ENCODE assay signal across 8 cellular contexts in the genomic region with DNA sequence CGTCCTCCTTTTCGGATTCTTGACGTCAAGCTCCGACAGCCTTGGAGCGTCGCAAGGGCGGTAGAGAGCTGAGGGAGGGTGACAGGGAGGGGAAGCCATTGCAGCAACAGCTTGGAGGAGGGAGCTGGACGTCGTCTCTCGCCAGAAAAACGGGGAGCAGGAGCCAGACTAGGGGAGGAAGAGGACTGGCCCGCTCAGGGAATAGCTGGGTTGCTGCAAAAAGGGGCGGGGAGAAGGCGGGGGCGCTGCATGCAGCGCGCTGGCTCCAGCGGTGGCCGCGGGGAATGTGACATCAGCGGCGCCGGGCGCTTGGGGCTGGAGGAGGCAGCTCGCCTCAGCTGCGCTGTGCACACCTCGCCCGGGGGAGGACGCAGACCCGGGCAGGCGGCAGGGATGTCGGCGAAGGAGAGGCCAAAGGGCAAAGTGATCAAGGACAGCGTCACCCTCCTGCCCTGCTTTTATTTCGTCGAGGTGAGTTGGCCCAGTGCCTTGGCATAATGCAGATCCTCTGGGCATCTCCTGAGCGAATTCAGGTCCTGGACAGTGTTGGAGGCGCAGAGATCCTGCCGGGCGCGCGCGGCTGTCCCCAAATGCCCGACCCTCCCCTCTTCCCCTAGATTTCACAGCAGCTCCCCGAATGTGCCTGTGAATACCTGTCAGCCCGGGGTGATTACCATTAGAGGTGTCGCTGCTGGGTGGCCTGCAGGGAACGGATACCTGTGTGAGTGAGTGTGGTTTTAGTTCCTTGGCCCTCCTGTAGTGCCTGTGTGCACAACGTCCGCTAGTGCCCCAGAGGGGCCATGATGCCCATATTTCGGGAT. TPM values are rescaled to one million over a fixed set of nuclear protein-coding genes. Genes with fewer than 3 reads are reported as not detected.
DNase-seq lines count a peak whose midpoint lies in the region; ATAC-seq, FAIRE-seq and TF ChIP-seq lines count a peak whose summit lies in the region.

A gene with protein sequence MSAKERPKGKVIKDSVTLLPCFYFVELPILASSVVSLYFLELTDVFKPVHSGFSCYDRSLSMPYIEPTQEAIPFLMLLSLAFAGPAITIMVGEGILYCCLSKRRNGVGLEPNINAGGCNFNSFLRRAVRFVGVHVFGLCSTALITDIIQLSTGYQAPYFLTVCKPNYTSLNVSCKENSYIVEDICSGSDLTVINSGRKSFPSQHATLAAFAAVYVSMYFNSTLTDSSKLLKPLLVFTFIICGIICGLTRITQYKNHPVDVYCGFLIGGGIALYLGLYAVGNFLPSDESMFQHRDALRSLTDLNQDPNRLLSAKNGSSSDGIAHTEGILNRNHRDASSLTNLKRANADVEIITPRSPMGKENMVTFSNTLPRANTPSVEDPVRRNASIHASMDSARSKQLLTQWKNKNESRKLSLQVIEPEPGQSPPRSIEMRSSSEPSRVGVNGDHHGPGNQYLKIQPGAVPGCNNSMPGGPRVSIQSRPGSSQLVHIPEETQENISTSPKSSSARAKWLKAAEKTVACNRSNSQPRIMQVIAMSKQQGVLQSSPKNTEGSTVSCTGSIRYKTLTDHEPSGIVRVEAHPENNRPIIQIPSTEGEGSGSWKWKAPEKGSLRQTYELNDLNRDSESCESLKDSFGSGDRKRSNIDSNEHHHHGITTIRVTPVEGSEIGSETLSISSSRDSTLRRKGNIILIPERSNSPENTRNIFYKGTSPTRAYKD (plus strand): TSS at position 292 of the 821 bp plus-strand sequence. CDS start 102 bp downstream, at position 394.

- no peak for FAIRE-seq in endothelial cell of umbilical vein (lab: Jason Lieb, UNC)

- intact Hi-C loops in Panc1 (cut with micrococcal nuclease; ENCODE audit: unreplicated experiment), result no loop called here
- intact Hi-C loops in endothelial cell of umbilical vein (cut with micrococcal nuclease), result no loop called here
- intact Hi-C loops in thyroid gland (cut with DNase I), result no loop called here

- no peaks in the 10 kb centered on the region for H4K20me1 ChIP-seq in endothelial cell of umbilical vein (replicated peaks; ENCODE audit: control insufficient read depth, extremely low read depth, insufficient read depth, low read length)

- no peak for TF ChIP-seq POLR2A in endothelial cell of umbilical vein (IDR thresholded peaks at IDR 0.05; ENCODE audit: low read depth, low read length)
- no peak for TF ChIP-seq POLR2A in thyroid gland (IDR thresholded peaks at IDR 0.05)

- DNase-seq in NCI-H748 (lab: John Stamatoyannopoulos, UW; ENCODE audit: unreplicated experiment), result peak; percentile 33
- DNase-seq in NCI-H748 treated with DMSO at 0.1 percent for 48 hours (lab: John Stamatoyannopoulos, UW), result no peak
- DNase-seq in Panc1 (ENCODE audit: low read depth, low spot score), result no peak
- peak; percentile 24 for DNase-seq in endothelial cell of umbilical vein (ENCODE audit: low read depth, low spot score)
- peak; percentile 5 to 31 for DNase-seq in lung microvascular endothelial cell (ENCODE audit: low read depth in 2 of 2)
- DNase-seq in thyroid gland, result peak; percentile 27 to 42

- dilution Hi-C loops in endothelial cell of umbilical vein (cut with MboI; ENCODE audit: extremely low pct_ligation_motif_present, low sequenced_read_pairs), result no loop called here

- peaks cover 9% of the 10 kb centered on the region for H3K27me3 ChIP-seq in Panc1 (ENCODE audit: control insufficient read depth, insufficient read depth, low read length)
- H3K27me3 ChIP-seq in endothelial cell of umbilical vein (ENCODE audit: control insufficient read depth in 2 of 2, insufficient read depth in 2 of 2, low read length in 2 of 2), result peaks cover 25 to 37% of the 10 kb centered on the region in 2 experiments
- no peaks in the 10 kb centered on the region for H3K27me3 ChIP-seq in thyroid gland

- CTCF ChIA-PET in Panc1 (lab: Charles Lee), result no interaction called here
- CTCF ChIA-PET in endothelial cell of umbilical vein (lab: Charles Lee), result interaction anchor here (0.7 kb wide), 1 partner anchor 516 kb away, joined by 3 read pairs; no protein-coding TSS in a partner anchor

- no peaks in the 10 kb centered on the region for H3K79me2 ChIP-seq in endothelial cell of umbilical vein (ENCODE audit: control insufficient read depth, insufficient read depth, low read length)

- H3K9me1 ChIP-seq in endothelial cell of umbilical vein (replicated peaks; ENCODE audit: control insufficient read depth, extremely low read depth, insufficient read depth, low read length), result no peaks in the 10 kb centered on the region

- H3K4me3 ChIP-seq in Panc1 (ENCODE audit: low read depth in 2 of 2, low read length in 2 of 2) (peak within 1 kb of the TSS; percentile 22 to 31; a peak in 3 of 4 replicates), endothelial cell of umbilical vein (replicated peaks in 1 of 3; ENCODE audit: insufficient read depth in 1 of 3, low read depth in 1 of 3, low read length in 3 of 3) (peak within 1 kb of the TSS in 2 of 3 experiments; percentile 9), thyroid gland (replicated peaks in 1 of 3) (peak within 1 kb of the TSS in 1 of 3 donors; percentile 27)

- ATAC-seq in Panc1 (peak; percentile 71), HG03571 (IDR thresholded peaks at IDR 0.05; ENCODE audit: unreplicated experiment) (no peak), HG02623 (IDR thresholded peaks at IDR 0.05; ENCODE audit: unreplicated experiment) (no peak)

- in situ Hi-C loops in Panc1 (cut with HindIII; ENCODE audit: low pct_unique_long_range_greater_than_20kb, low sequenced_read_pairs), result no loop called here

- H3K36me3 ChIP-seq in Panc1 (ENCODE audit: control insufficient read depth, insufficient read depth, low read length) (no peaks in the 10 kb centered on the region), endothelial cell of umbilical vein (ENCODE audit: control insufficient read depth in 2 of 2, extremely low read depth in 1 of 2, insufficient read depth in 2 of 2, low read length in 2 of 2) (no peaks in the 10 kb centered on the region), thyroid gland (no peaks in the 10 kb centered on the region)

- peak within 1 kb of the TSS; percentile 13 for H2AFZ ChIP-seq in endothelial cell of umbilical vein (ENCODE audit: low read depth, low read length)

- H3K9ac ChIP-seq in endothelial cell of umbilical vein (replicated peaks; ENCODE audit: extremely low read depth, insufficient read depth, low read length), result no peak within 1 kb of the TSS

- TF ChIP-seq CTCF in Panc1 (IDR thresholded peaks at IDR 0.05) (no peak), endothelial cell of umbilical vein (IDR thresholded peaks at IDR 0.05; ENCODE audit: extremely low read depth in 1 of 2, insufficient read depth in 1 of 2, low read depth in 1 of 2, low read length in 2 of 2) (no peak), thyroid gland (IDR thresholded peaks at IDR 0.05) (no peak)

- WGBS in thyroid gland, 2 donors, result 2 to 3% methylated on average over 37 to 51 of the region's 51 CpGs

- H3K9me3 ChIP-seq in Panc1 (ENCODE audit: control insufficient read depth, insufficient read depth, low read depth, low read length) (no peaks in the 10 kb centered on the region), endothelial cell of umbilical vein (replicated peaks; ENCODE audit: control insufficient read depth, insufficient read depth, low read length) (no peaks in the 10 kb centered on the region), thyroid gland (no peaks in the 10 kb centered on the region)

- POLR2A ChIA-PET in Panc1 (lab: Charles Lee), result no interaction called here
- POLR2A ChIA-PET in endothelial cell of umbilical vein (lab: Charles Lee), result no interaction called here

- H3K4me1 ChIP-seq in Panc1 (ENCODE audit: control insufficient read depth, insufficient read depth, low read length), result no peaks in the 10 kb centered on the region
- H3K4me1 ChIP-seq in endothelial cell of umbilical vein (ENCODE audit: control insufficient read depth, extremely low read depth, insufficient read depth, low read length), result no peaks in the 10 kb centered on the region
- H3K4me1 ChIP-seq in thyroid gland, result peaks cover 4% of the 10 kb centered on the region in 2 donors

- peak within 1 kb of the TSS; percentile 17 for H3K4me2 ChIP-seq in endothelial cell of umbilical vein (ENCODE audit: insufficient read depth, low read length)

- no TSS peak for BruUV-seq in Panc1 (replicated peaks; lab: Mats Ljungman, UMichigan)
- BruUV-seq in endothelial cell of umbilical vein (replicated peaks; lab: Mats Ljungman, UMichigan), result no TSS peak

- H3K27ac ChIP-seq in Panc1 (ENCODE audit: low read length), result no peak within 1 kb of the TSS
- H3K27ac ChIP-seq in endothelial cell of umbilical vein (ENCODE audit: insufficient read depth, low read depth, low read length), result no peak within 1 kb of the TSS
- no peak within 1 kb of the TSS for H3K27ac ChIP-seq in thyroid gland

TF ChIP-seq in endothelial cell of umbilical vein, 7 proteins besides CTCF, POLR2A, EP300 and RAD21:
- peak; percentile 21 for TF ChIP-seq EZH2 (IDR thresholded peaks at IDR 0.05; ENCODE audit: borderline replicate concordance, low read depth, low read length, severe bottlenecking)
- TF ChIP-seq, protein P1, sequence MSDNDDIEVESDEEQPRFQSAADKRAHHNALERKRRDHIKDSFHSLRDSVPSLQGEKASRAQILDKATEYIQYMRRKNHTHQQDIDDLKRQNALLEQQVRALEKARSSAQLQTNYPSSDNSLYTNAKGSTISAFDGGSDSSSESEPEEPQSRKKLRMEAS (IDR thresholded peaks at IDR 0.05; ENCODE audit: insufficient read depth, insufficient read length), result no peak
TF ChIP-seq in endothelial cell of umbilical vein: peak in this region for 1.

RNA-seq across cellular contexts. Expression of the gene that starts here (rescaled TPM):
- total RNA-seq in Panc1 (2021; ENCODE audit: unreplicated experiment) (not detected), endothelial cell of umbilical vein (not detected in 2 replicates), lung microvascular endothelial cell (under 0.01 TPM in 1 of 2 replicates, not detected in the other), thyroid gland (1 to 10 TPM in 1 of 4 donors, under 1 TPM in 3; 0.63 to 1.2 (median 0.79) TPM)
- polyA plus RNA-seq in Panc1 (2012; ENCODE audit: insufficient read length), result not detected
- not detected in 2 replicates for polyA plus RNA-seq in endothelial cell of umbilical vein
- polyA plus RNA-seq in endothelial cell of umbilical vein (2011; cell fraction: cytosol; rRNA removed), result 0.01 TPM in 1 of 2 replicates, not detected in the other
- polyA plus RNA-seq in endothelial cell of umbilical vein (2011; cell fraction: nucleus; rRNA removed), result 0.04 and 0.12 TPM in 2 replicates
- polyA plus RNA-seq in endothelial cell of umbilical vein (2012), result not detected in 2 replicates
- polyA minus RNA-seq in endothelial cell of umbilical vein, result 0.10 and 0.13 TPM in 2 replicates
- polyA minus RNA-seq in endothelial cell of umbilical vein (2011; cell fraction: cytosol; rRNA and poly(A)+ RNA removed), result not detected
- polyA minus RNA-seq in endothelial cell of umbilical vein (2011; cell fraction: nucleus; rRNA and poly(A)+ RNA removed), result not detected in 2 replicates

Comparison
In these comparisons a context has a peak if more than half of its experiments do, and no peak if none do; other contexts are left out.
1. DNase-seq: peak in NCI-H748 (single experiment) and thyroid gland (2 of 2); none in NCI-H748 treated with DMSO at 0.1 percent for 48 hours (single experiment) and Panc1 (single experiment).
2. Peak in ATAC-seq and H3K4me3 ChIP-seq in Panc1; RNA of the gene not detected or under 1 TPM.
3. Peak in DNase-seq, H3K4me3 ChIP-seq and H3K4me2 ChIP-seq in endothelial cell of umbilical vein; RNA of the gene not detected or under 1 TPM.
4. Peak in DNase-seq in lung microvascular endothelial cell; RNA of the gene not detected or under 1 TPM.